In genomic region chr10:21532694-21533576, GRCh38 we compare ENCODE assay signal across 8 cellular contexts. TPM values are rescaled to one million over a fixed set of nuclear protein-coding genes. Genes with fewer than 3 reads are reported as not detected.
DNase-seq lines count a peak whose midpoint lies in the region; ATAC-seq and TF ChIP-seq lines count a peak whose summit lies in the region.

No MANE protein-coding gene starts in this region.

- H3K18ac ChIP-seq in mesendoderm (ENCODE audit: low read length) = peak overlapping the region; percentile 82

- H3K4me3 Mint-ChIP-seq in IgD-negative memory B cell = peak overlapping the region; percentile 93 to 98 (median 95)

- H4K8ac ChIP-seq in mesendoderm (ENCODE audit: low read depth, low read length) = no peak overlapping the region

- H2BK5ac ChIP-seq in mesendoderm (ENCODE audit: low read length) = peak overlapping the region; percentile 1

- no peak for TF ChIP-seq POLR2A in body of pancreas (IDR thresholded peaks at IDR 0.05)

- H3K27me3 ChIP-seq in BE2C = no peaks in the 10 kb centered on the region
- no peaks in the 10 kb centered on the region for H3K27me3 ChIP-seq in body of pancreas
- H3K27me3 ChIP-seq in mesendoderm (ENCODE audit: insufficient read depth, low read length, poor library complexity) = no peaks in the 10 kb centered on the region

- ATAC-seq in GM18867 (IDR thresholded peaks at IDR 0.05; ENCODE audit: unreplicated experiment) (peak; percentile 1), body of pancreas (no peak), GM19452 (IDR thresholded peaks at IDR 0.05; ENCODE audit: unreplicated experiment) (no peak), HG03097 (IDR thresholded peaks at IDR 0.05; ENCODE audit: low FRiP score, unreplicated experiment) (no peak)

- H3K23ac ChIP-seq in mesendoderm (ENCODE audit: low read length) = peak overlapping the region; percentile 38

- H3K4me3 ChIP-seq in BE2C (ENCODE audit: low read depth, low read length) (peak overlapping the region; percentile 79), body of pancreas (peak overlapping the region in 1 of 2 donors; percentile 41), mesendoderm (ENCODE audit: low read length) (no peak overlapping the region)

- H2BK120ac ChIP-seq in mesendoderm (ENCODE audit: low read depth, low read length) = peak overlapping the region; percentile 33

- intact Hi-C loops in body of pancreas (cut with DNase I) = no loop called here

- H4K5ac ChIP-seq in mesendoderm (ENCODE audit: low read length) = no peak overlapping the region

- peaks cover 2% of the 10 kb centered on the region for H3K79me1 ChIP-seq in mesendoderm (ENCODE audit: low read length)

- H3K9me3 ChIP-seq in BE2C (no peaks in the 10 kb centered on the region), body of pancreas (no peaks in the 10 kb centered on the region)

- no peaks in the 10 kb centered on the region for H3K4me1 ChIP-seq in BE2C
- H3K4me1 ChIP-seq in body of pancreas = peaks cover 31% of the 10 kb centered on the region
- peaks cover 5% of the 10 kb centered on the region for H3K4me1 ChIP-seq in mesendoderm (ENCODE audit: control insufficient read depth, low read depth, low read length)

- H3K9ac ChIP-seq in mesendoderm (ENCODE audit: low read length) = peak overlapping the region; percentile 69

- H3K79me2 ChIP-seq in mesendoderm (ENCODE audit: control insufficient read depth, insufficient read depth, low read length) = peaks cover 24% of the 10 kb centered on the region

- peaks cover 3% of the 10 kb centered on the region for H3K36me3 Mint-ChIP-seq in IgD-negative memory B cell

- H3K4me1 Mint-ChIP-seq in IgD-negative memory B cell = peaks cover 15 to 21% (median 16%) of the 10 kb centered on the region in 3 donors

- H3K9me3 Mint-ChIP-seq in IgD-negative memory B cell = peaks cover 0 to 4% (median 0%) of the 10 kb centered on the region in 3 donors

- H3K27ac ChIP-seq in body of pancreas = peak overlapping the region; percentile 98 to 99 (median 99)
- H3K27ac ChIP-seq in mesendoderm (ENCODE audit: low read depth, low read length) = peak overlapping the region; percentile 79

- H2AK5ac ChIP-seq in mesendoderm (ENCODE audit: low read length) = no peak overlapping the region

- peak overlapping the region; percentile 86 for H3K4ac ChIP-seq in mesendoderm (ENCODE audit: low read depth, low read length)

- H3K27me3 Mint-ChIP-seq in IgD-negative memory B cell = peaks cover 6% of the 10 kb centered on the region

- peak overlapping the region; percentile 86 for H3K56ac ChIP-seq in mesendoderm (ENCODE audit: low read length)

- H3K4me2 ChIP-seq in mesendoderm (ENCODE audit: low read length) = peak overlapping the region; percentile 14

- H3K36me3 ChIP-seq in BE2C (peaks cover 9% of the 10 kb centered on the region; the same call in 1 of the 2 replicates), body of pancreas (replicated peaks in 1 of 2; ENCODE audit: insufficient read depth in 1 of 2, low read depth in 2 of 2) (no peaks in the 10 kb centered on the region), mesendoderm (ENCODE audit: control insufficient read depth, insufficient read depth, low read length) (no peaks in the 10 kb centered on the region)

- WGBS in body of pancreas, 2 donors = 5 to 8% methylated on average over 17 of the region's 17 CpGs
- WGBS in mesendoderm (ENCODE audit: extremely low coverage, insufficient coverage, low lambda C conversion rate) = no CpG with 5 or more reads among the region's 17 CpGs

- no peak overlapping the region for H2BK15ac ChIP-seq in mesendoderm (replicated peaks; ENCODE audit: low read depth)

- DNase-seq in BE2C (no peak), body of pancreas (no peak), mesendoderm (no peak)
- DNase-seq in effector CD8-positive, alpha-beta T cell (lab: John Stamatoyannopoulos, UW) = no peak

- peak overlapping the region; percentile 93 to 95 (median 94) for H3K27ac Mint-ChIP-seq in IgD-negative memory B cell

- TF ChIP-seq CTCF in BE2C (IDR thresholded peaks at IDR 0.05; ENCODE audit: low read depth, low read length) (no peak), body of pancreas (IDR thresholded peaks at IDR 0.05) (no peak)

RNA-seq across cellular contexts. Expression of gene MLLT10, which starts 1.1 kb away (rescaled TPM):
- polyA plus RNA-seq in BE2C (2012; ENCODE audit: insufficient read depth, insufficient read length, low read depth) = 35.2 TPM
- 8.7 TPM for polyA plus RNA-seq in IgD-negative memory B cell
- 10 to 100 TPM; 23.7 to 30.1 TPM for total RNA-seq in body of pancreas
- 37.4 TPM for polyA plus RNA-seq in mesendoderm (2013, experiment 1 of 2)
- polyA plus RNA-seq in mesendoderm (2013, experiment 2 of 2) = 40.3 TPM

RNA-seq across cellular contexts. Expression of gene SKIDA1, which starts 7.5 kb away (rescaled TPM):
- polyA plus RNA-seq in BE2C (2012; ENCODE audit: insufficient read depth, insufficient read length, low read depth) = 2.1 TPM
- not detected for polyA plus RNA-seq in IgD-negative memory B cell
- 1 to 10 TPM in 1 of 2 donors, under 1 TPM in 1; 0.78 to 1.3 TPM for total RNA-seq in body of pancreas
- polyA plus RNA-seq in mesendoderm (2013, experiment 1 of 2) = 1.6 TPM
- polyA plus RNA-seq in mesendoderm (2013, experiment 2 of 2) = 1.7 TPM
